In the genomic region with DNA sequence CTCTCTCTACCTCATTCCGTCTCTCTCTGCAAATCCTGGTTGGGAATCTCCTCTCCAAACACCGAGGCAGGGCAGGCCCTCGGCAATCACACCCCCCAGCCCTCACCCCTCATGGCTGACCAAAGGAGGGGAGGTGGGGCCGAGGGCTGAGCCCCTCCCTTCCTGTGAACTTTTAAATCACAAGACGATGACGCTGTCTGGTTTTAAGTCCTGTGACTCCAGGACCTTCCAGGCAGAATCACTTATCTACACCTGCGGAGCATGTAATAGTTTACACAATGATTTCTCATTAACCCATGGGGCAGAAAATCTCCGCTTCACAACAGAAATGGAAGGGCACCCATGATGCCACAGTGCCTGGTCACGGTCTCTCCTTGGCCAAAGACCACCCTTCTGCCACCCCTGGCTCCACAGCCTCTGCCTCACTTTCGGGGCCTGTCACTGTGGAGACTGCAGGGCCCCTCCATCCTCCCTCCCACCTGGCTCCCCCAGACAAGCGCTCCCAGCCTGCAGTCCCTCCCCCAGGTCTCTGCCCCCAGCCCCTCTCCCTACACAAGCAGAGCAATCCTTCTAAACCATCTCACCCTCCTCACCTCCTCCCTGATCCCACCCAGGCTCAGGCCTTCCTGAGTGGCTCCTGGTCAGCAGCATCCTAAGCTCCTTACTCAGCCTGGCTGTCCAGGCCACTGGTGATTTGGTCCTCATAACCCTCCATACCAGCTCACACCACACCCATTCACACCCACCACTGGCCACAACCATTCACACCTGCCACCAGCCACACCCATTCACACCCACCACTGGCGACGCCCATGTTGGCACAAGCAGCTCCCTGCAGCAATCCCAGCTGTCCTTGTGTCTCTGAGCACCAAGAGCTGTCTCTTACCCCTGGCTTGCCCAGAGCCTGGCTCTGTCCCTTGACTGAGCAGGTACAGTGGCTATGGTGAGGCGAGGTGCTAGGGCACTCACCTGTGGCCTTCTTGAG, we compare ENCODE assay signal across 13 cellular contexts. TPM values are rescaled to one million over a fixed set of nuclear protein-coding genes. Genes with fewer than 3 reads are reported as not detected.
DNase-seq lines count a peak whose midpoint lies in the region; ATAC-seq and TF ChIP-seq lines count a peak whose summit lies in the region.
"Had no signal": no experiment of that assay in that cellular context is flagged by ENCODE, and none has a peak within 500 bp of the region (broad histone marks: within the 10 kb centered on the region; RNA-seq: fewer than 3 reads in every experiment).

No MANE protein-coding gene starts in this region.

- no peak overlapping the region for H2BK5ac ChIP-seq in H9 (ENCODE audit: insufficient read length, low read length)

- intact Hi-C loops in CD14-positive monocyte (cut with micrococcal nuclease) = loop anchor here in 1 of 2 donors (5.0 kb wide), 1 partner anchor 34 kb away; no protein-coding TSS in a partner anchor

- H2BK120ac ChIP-seq in H9 (ENCODE audit: low read depth, low read length, poor library complexity, severe bottlenecking) = no peak overlapping the region

- H3K4me3 Mint-ChIP-seq in CD14-positive monocyte (no peak overlapping the region), H9 (no peak overlapping the region)
- no peak overlapping the region for H3K4me3 Mint-ChIP-seq in naive thymus-derived CD8-positive, alpha-beta T cell
- H3K4me3 Mint-ChIP-seq: CD4-positive, alpha-beta T cell; T-cell had no signal

- no peaks in the 10 kb centered on the region for H3K79me2 ChIP-seq in H9 (ENCODE audit: insufficient read depth, low read length)

- H3K4me1 ChIP-seq in H9 (ENCODE audit: insufficient read depth, low read length) (no peaks in the 10 kb centered on the region), endocrine pancreas (ENCODE audit: control insufficient read depth, insufficient read depth, low read length) (no peaks in the 10 kb centered on the region)

- no peaks in the 10 kb centered on the region for H3K36me3 ChIP-seq in endocrine pancreas (ENCODE audit: control insufficient read depth, insufficient read depth, low read length)

- no peak overlapping the region for H2BK20ac ChIP-seq in H9 (ENCODE audit: low read depth, low read length, poor library complexity, severe bottlenecking)

- no peak overlapping the region for H3T11ph ChIP-seq in H9 (ENCODE audit: low read length)

- H3K23ac ChIP-seq in H9 (ENCODE audit: insufficient read length, low read depth, low read length) = no peak overlapping the region

- H3K27ac Mint-ChIP-seq in CD14-positive monocyte (peak overlapping the region in 5 of 7 donors; percentile 40 to 85 (median 82)), H9 (peak overlapping the region in 2 of 3 experiments; percentile 22 to 79; a peak in 5 of 7 replicates)
- peak overlapping the region in 7 of 10 donors; percentile 3 to 85 (median 68) for H3K27ac Mint-ChIP-seq in naive thymus-derived CD8-positive, alpha-beta T cell
- H3K27ac Mint-ChIP-seq: CD4-positive, alpha-beta T cell had no signal

- no peak overlapping the region for H2AK5ac ChIP-seq in H9 (ENCODE audit: insufficient read length, low read length)

- H3K4me2 ChIP-seq in H9 (ENCODE audit: insufficient read depth, insufficient read length, low read length) = no peak overlapping the region

- no peak for ATAC-seq in naive thymus-derived CD8-positive, alpha-beta T cell
- ATAC-seq in HG03442 (IDR thresholded peaks at IDR 0.05; ENCODE audit: unreplicated experiment) = no peak
- ATAC-seq in GM19395 (IDR thresholded peaks at IDR 0.05; ENCODE audit: unreplicated experiment) = no peak
- ATAC-seq: T-cell had no signal

- H3K27me3 ChIP-seq in H9 (ENCODE audit: insufficient read depth, low read length) = no peaks in the 10 kb centered on the region
- no peaks in the 10 kb centered on the region for H3K27me3 ChIP-seq in endocrine pancreas (ENCODE audit: control insufficient read depth, insufficient read depth, low read length)
- H3K27me3 ChIP-seq: right atrium auricular region had no signal

- H4K8ac ChIP-seq in H9 (replicated peaks; ENCODE audit: insufficient read length, low read depth, low read length) = no peak overlapping the region

- H2BK12ac ChIP-seq in H9 (ENCODE audit: insufficient read length, low read depth, low read length) = no peak overlapping the region

- no peak overlapping the region for H4K91ac ChIP-seq in H9 (ENCODE audit: insufficient read length, low read depth, low read length)

- WGBS in H9 (ENCODE audit: extremely low coverage, insufficient read length, low lambda C conversion rate) = no CpG with 5 or more reads among the region's 14 CpGs

- no peak overlapping the region for H3K14ac ChIP-seq in H9 (ENCODE audit: insufficient read depth, low read length)

- no peaks in the 10 kb centered on the region for H4K20me1 ChIP-seq in H9 (ENCODE audit: control insufficient read depth, insufficient read depth, insufficient read length)

- H2AFZ ChIP-seq in H9 (ENCODE audit: low read length) = no peak overlapping the region

- H3K56ac ChIP-seq in H9 (ENCODE audit: insufficient read length, low read depth, low read length) = no peak overlapping the region

- H3K36me3 Mint-ChIP-seq in CD14-positive monocyte (peaks cover 64 to 79% of the 10 kb centered on the region in 2 donors), H9 (ENCODE audit: insufficient read depth in 1 of 3, low read depth in 3 of 3) (peaks cover 12 to 63% (median 51%) of the 10 kb centered on the region in 3 experiments; a peak in 6 of 7 replicates)
- peaks cover 4 to 76% (median 4%) of the 10 kb centered on the region in 3 donors for H3K36me3 Mint-ChIP-seq in naive thymus-derived CD8-positive, alpha-beta T cell

- no peaks in the 10 kb centered on the region for H3K79me1 ChIP-seq in H9 (ENCODE audit: insufficient read depth, low read depth, low read length, poor library complexity, severe bottlenecking)

- H3K9me3 Mint-ChIP-seq in CD14-positive monocyte (peaks cover 0 to 1% (median 0%) of the 10 kb centered on the region in 7 donors), H9 (no peaks in the 10 kb centered on the region)
- no peaks in the 10 kb centered on the region for H3K9me3 Mint-ChIP-seq in naive thymus-derived CD8-positive, alpha-beta T cell
- H3K9me3 Mint-ChIP-seq: CD4-positive, alpha-beta T cell; T-cell had no signal

- H3K9ac ChIP-seq in H9 (ENCODE audit: extremely low read depth, insufficient read length, low read length) (no peak overlapping the region), endocrine pancreas (ENCODE audit: control insufficient read depth, insufficient read depth, low read length) (peak overlapping the region; percentile 42)

- no peaks in the 10 kb centered on the region for H3K23me2 ChIP-seq in H9 (ENCODE audit: insufficient read length, low read depth, low read length, poor library complexity, severe bottlenecking)

- TF ChIP-seq CTCF in CD14-positive monocyte (IDR thresholded peaks at IDR 0.05) = no peak
- no peak for TF ChIP-seq CTCF in H9 (conservative IDR thresholded peaks at IDR 0.05)

- peaks cover 0 to 2% (median 0%) of the 10 kb centered on the region in 3 donors for H3K27me3 Mint-ChIP-seq in CD14-positive monocyte (ENCODE audit: low read depth in 3 of 3)
- no peaks in the 10 kb centered on the region; the same call in 1 of the 2 replicates for H3K27me3 Mint-ChIP-seq in H9 (ENCODE audit: low read depth)
- no peaks in the 10 kb centered on the region for H3K27me3 Mint-ChIP-seq in naive thymus-derived CD8-positive, alpha-beta T cell
- H3K27me3 Mint-ChIP-seq: CD4-positive, alpha-beta T cell; T-cell had no signal

- POLR2A ChIA-PET in naive thymus-derived CD8-positive, alpha-beta T cell (lab: Charles Lee) = no interaction called here

- no peak overlapping the region for H4K5ac ChIP-seq in H9 (ENCODE audit: insufficient read length, low read depth, low read length)

- H3K4me3 ChIP-seq in endocrine pancreas (ENCODE audit: control insufficient read depth, insufficient read depth, low read length) = no peak overlapping the region
- H3K4me3 ChIP-seq: right atrium auricular region had no signal

- H3K9me3 ChIP-seq in H9 (ENCODE audit: control insufficient read depth, low read depth, low read length) = no peaks in the 10 kb centered on the region
- no peaks in the 10 kb centered on the region for H3K9me3 ChIP-seq in endocrine pancreas (ENCODE audit: control insufficient read depth, low read length)
- H3K9me3 ChIP-seq: right atrium auricular region had no signal

- no peak overlapping the region for H2BK15ac ChIP-seq in H9 (ENCODE audit: low read depth, low read length)

- no peak overlapping the region for H3K27ac ChIP-seq in H9 (ENCODE audit: insufficient read length, low read depth, low read length)
- H3K27ac ChIP-seq: right atrium auricular region had no signal

- H3K18ac ChIP-seq in H9 (ENCODE audit: insufficient read length, low read depth, low read length) = no peak overlapping the region

- H3K4ac ChIP-seq in H9 (ENCODE audit: low read depth, low read length) = no peak overlapping the region

- DNase-seq in CD14-positive monocyte (ENCODE audit: low spot score) (no peak), H9 (no peak), A172 (ENCODE audit: low spot score) (no peak), NCI-H526 (lab: John Stamatoyannopoulos, UW) (no peak)
- DNase-seq in naive thymus-derived CD8-positive, alpha-beta T cell = no peak
- DNase-seq: activated CD4-positive, alpha-beta T cell treated with anti-CD3 and anti-CD28 coated beads for 48 hours; activated effector memory CD4-positive, alpha-beta T cell treated with anti-CD3 and anti-CD28 coated beads, Interleukin-2, amount 50 U/mL, for 16 hours; CD4-positive, alpha-beta T cell; T-cell had no signal

- H3K4me1 Mint-ChIP-seq in CD14-positive monocyte (peaks cover 53% of the 10 kb centered on the region), H9 (peaks cover 2 to 4% of the 10 kb centered on the region in 2 experiments)
- H3K4me1 Mint-ChIP-seq in naive thymus-derived CD8-positive, alpha-beta T cell = peaks cover 0 to 38% (median 11%) of the 10 kb centered on the region in 4 donors

RNA-seq across cellular contexts. Expression of a gene that starts 30.7 kb away (rescaled TPM):
- 10 to 100 TPM; 34.8 to 38.7 TPM for polyA plus RNA-seq in CD14-positive monocyte
- total RNA-seq in H9 (2021) = 14.1 and 15.0 TPM in 2 replicates
- 10 to 100 TPM; 32.9 to 34.1 TPM for total RNA-seq in naive thymus-derived CD8-positive, alpha-beta T cell
- 10 to 100 TPM; 22.3 to 44.7 (median 25.1) TPM for polyA plus RNA-seq in naive thymus-derived CD8-positive, alpha-beta T cell
- 27.7 and 33.0 TPM in 2 replicates for total RNA-seq in A172 (2014; rRNA removed; shearing (Covaris generic))
